19 cellular contexts compared by ENCODE assay signal in the genomic region with DNA sequence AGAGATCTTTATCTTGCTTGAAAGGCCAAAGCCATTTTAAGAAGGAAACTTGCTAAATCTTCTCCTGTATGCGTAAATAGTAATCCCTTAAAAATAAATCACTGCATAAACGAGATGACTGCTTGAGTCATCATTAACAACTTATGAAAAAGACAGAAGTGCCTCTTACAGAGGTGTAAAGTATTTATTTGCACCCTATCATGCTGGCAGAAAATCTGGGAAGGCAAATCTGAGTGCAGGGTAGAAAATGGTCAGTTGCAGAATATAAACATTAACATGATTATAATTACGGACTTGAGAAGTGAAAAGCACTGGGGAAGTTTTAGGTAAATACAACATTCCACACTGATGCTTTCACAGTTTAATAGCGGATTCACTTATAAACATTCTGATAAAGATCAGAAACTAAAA.
"Had no signal": no experiment of that assay in that cellular context is flagged by ENCODE, and none has a peak within 500 bp of the region (broad histone marks: within the 10 kb centered on the region; RNA-seq: fewer than 3 reads in every experiment).

No MANE protein-coding gene starts in this region.

- FAIRE-seq: colon, endometrium, frontal cortex, TTC549, urothelium cell line had no signal

- DNase-seq: activated CD4-positive, alpha-beta memory T cell treated with anti-CD3 and anti-CD28 coated beads, Interleukin-2, amount 10 ng/mL, durations not matched to agents 7 days and 5 days; activated CD4-positive, alpha-beta T cell treated with anti-CD3 and anti-CD28 coated beads for 4 hours; activated naive CD4-positive, alpha-beta T cell treated with anti-CD3 and anti-CD28 coated beads, Interleukin-2, amount 50 U/mL, for 16 hours; activated T-cell treated with anti-CD3 and anti-CD28 coated beads, Interleukin-2, amount 50 U/mL, for 24 hours; adrenal gland; heart left ventricle; immature natural killer cell; lower lobe of right lung; stimulated activated CD4-positive, alpha-beta T cell treated with anti-CD3 and anti-CD28 coated beads, Interleukin-2, amount 100 ng/mL, for 24 hours; T-helper 2 cell had no signal

- H3K4me1 ChIP-seq: adrenal gland, lower lobe of right lung had no signal

- H3K27me3 ChIP-seq: adrenal gland, heart left ventricle had no signal

- H3K4me3 ChIP-seq: adrenal gland, heart left ventricle, lower lobe of right lung had no signal

- ATAC-seq: esophagus mucosa, heart left ventricle, lower lobe of right lung, sciatic nerve, WTC11 had no signal

- H3K36me3 ChIP-seq: adrenal gland had no signal

- H3K27ac ChIP-seq: adrenal gland, lower lobe of right lung had no signal

- H3K27ac Mint-ChIP-seq: activated CD4-positive, alpha-beta memory T cell treated with anti-CD3 and anti-CD28 coated beads, Interleukin-2, amount 10 ng/mL, durations not matched to agents 7 days and 5 days; activated T-cell treated with anti-CD3 and anti-CD28 coated beads, Interleukin-2, amount 50 U/mL, for 24 hours; immature natural killer cell; mesothelial cell of epicardium; WTC11 had no signal

- H3K4me3 Mint-ChIP-seq: activated CD4-positive, alpha-beta memory T cell treated with anti-CD3 and anti-CD28 coated beads, Interleukin-2, amount 10 ng/mL, durations not matched to agents 7 days and 5 days; activated T-cell treated with anti-CD3 and anti-CD28 coated beads, Interleukin-2, amount 50 U/mL, for 24 hours; immature natural killer cell; mesothelial cell of epicardium; WTC11 had no signal

- H3K9me3 Mint-ChIP-seq: activated CD4-positive, alpha-beta memory T cell treated with anti-CD3 and anti-CD28 coated beads, Interleukin-2, amount 10 ng/mL, durations not matched to agents 7 days and 5 days; immature natural killer cell had no signal

- H3K27me3 Mint-ChIP-seq: activated CD4-positive, alpha-beta memory T cell treated with anti-CD3 and anti-CD28 coated beads, Interleukin-2, amount 10 ng/mL, durations not matched to agents 7 days and 5 days; activated T-cell treated with anti-CD3 and anti-CD28 coated beads, Interleukin-2, amount 50 U/mL, for 24 hours had no signal

- H3K9me3 ChIP-seq: adrenal gland, heart left ventricle, lower lobe of right lung had no signal

- H3K4me1 Mint-ChIP-seq: activated CD4-positive, alpha-beta memory T cell treated with anti-CD3 and anti-CD28 coated beads, Interleukin-2, amount 10 ng/mL, durations not matched to agents 7 days and 5 days; immature natural killer cell; WTC11 had no signal
